In the genomic region with DNA sequence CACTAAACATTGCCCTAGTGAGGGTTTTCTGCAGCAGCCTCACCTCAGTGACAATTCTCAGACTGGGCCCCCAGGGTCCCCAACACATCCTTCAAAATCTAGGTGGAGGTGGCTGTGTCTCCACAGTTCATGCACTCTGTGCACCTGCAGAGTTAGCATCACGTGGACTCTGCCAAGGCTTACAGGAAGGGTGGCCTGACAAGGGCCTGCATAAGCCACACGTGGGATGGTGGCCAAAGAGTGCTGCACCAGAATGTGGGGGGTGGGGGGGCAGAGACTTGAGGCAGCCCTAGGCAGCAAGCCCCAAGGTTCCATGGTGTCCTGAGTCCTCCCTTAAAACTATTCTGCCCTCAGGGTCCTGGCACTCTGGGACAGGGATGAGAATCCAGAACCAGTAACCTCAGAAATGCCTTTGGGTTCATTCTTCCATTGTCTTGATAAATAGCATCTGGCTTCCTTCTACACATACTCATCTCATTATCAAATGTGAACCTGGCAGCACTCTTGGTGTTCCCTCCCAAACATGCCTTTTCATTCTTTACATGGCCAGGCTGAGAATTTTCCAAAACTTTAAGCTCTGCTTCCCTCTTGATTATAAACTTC, we compare ENCODE assay signal across 13 cellular contexts. TPM values are rescaled to one million over a fixed set of nuclear protein-coding genes. Genes with fewer than 3 reads are reported as not detected.
DNase-seq lines count a peak whose midpoint lies in the region; ATAC-seq, FAIRE-seq and TF ChIP-seq lines count a peak whose summit lies in the region.
"Had no signal": no experiment of that assay in that cellular context is flagged by ENCODE, and none has a peak within 500 bp of the region (broad histone marks: within the 10 kb centered on the region; RNA-seq: fewer than 3 reads in every experiment).

No MANE protein-coding gene starts in this region.

- in situ Hi-C loops in transverse colon (cut with MboI; ENCODE audit: low pct_ligation_motif_present in 1 of 4, low pct_unique_long_range_greater_than_20kb in 1 of 4, low sequenced_read_pairs in 3 of 4), result loop anchor here in 2 of 4 donors (10.0 kb wide), 1 partner anchor 48 kb away; no protein-coding TSS in a partner anchor

- peak overlapping the region; percentile 63 for H3K27ac Mint-ChIP-seq in activated naive CD4-positive, alpha-beta T cell treated with anti-CD3 and anti-CD28 coated beads, Interleukin-2, amount 50 U/mL, for 24 hours
- H3K27ac Mint-ChIP-seq: nephron progenitor cell had no signal

- H3K4me1 Mint-ChIP-seq in activated naive CD4-positive, alpha-beta T cell treated with anti-CD3 and anti-CD28 coated beads, Interleukin-2, amount 50 U/mL, for 24 hours, result peaks cover 67% of the 10 kb centered on the region

- WGBS in transverse colon (ENCODE audit: low coverage in 1 of 2), 2 donors, result 50% methylated on average over 2 of the region's 2 CpGs; no CpG with 5 or more reads in 1 of the 2 donors

- H3K27ac ChIP-seq in SU-DHL-6 (ENCODE audit: low read depth, low read length) (peak overlapping the region; percentile 17), keratinocyte (ENCODE audit: control insufficient read depth, insufficient read depth, low read length) (peak overlapping the region; percentile 25), transverse colon (peak overlapping the region; percentile 95 to 99 (median 97))

- 0 out of 2 replicates have a peak overlapping the region, but pooled peaks have one; percentile 0 for H3K9ac ChIP-seq in SU-DHL-6 (ENCODE audit: low read length)
- H3K9ac ChIP-seq in keratinocyte (ENCODE audit: control insufficient read depth, extremely low read depth, insufficient read depth, low read length), result peak overlapping the region; percentile 8

- H3K4me3 ChIP-seq in SU-DHL-6 (ENCODE audit: insufficient read depth, low read length, poor library complexity, severe bottlenecking), result no peak overlapping the region
- no peak overlapping the region for H3K4me3 ChIP-seq in keratinocyte (ENCODE audit: control insufficient read depth in 2 of 3, extremely low read depth in 1 of 3, insufficient read depth in 2 of 3, low read depth in 1 of 3, low read length in 3 of 3)
- no peak overlapping the region for H3K4me3 ChIP-seq in transverse colon
- H3K4me3 ChIP-seq: Peyer's patch had no signal

- H3K4me3 Mint-ChIP-seq in activated naive CD4-positive, alpha-beta T cell treated with anti-CD3 and anti-CD28 coated beads, Interleukin-2, amount 50 U/mL, for 24 hours, result no peak overlapping the region
- H3K4me3 Mint-ChIP-seq: nephron progenitor cell had no signal

- H3K79me2 ChIP-seq in SU-DHL-6 (ENCODE audit: insufficient read depth, low read length), result peaks cover 6% of the 10 kb centered on the region; the same call in 1 of the 2 replicates
- H3K79me2 ChIP-seq in keratinocyte (ENCODE audit: control insufficient read depth, insufficient read depth, low read length), result no peaks in the 10 kb centered on the region

- H3K4me2 ChIP-seq in SU-DHL-6 (ENCODE audit: low read depth, low read length, poor library complexity, severe bottlenecking) (peak overlapping the region; percentile 60), keratinocyte (ENCODE audit: control insufficient read depth, extremely low read depth, insufficient read depth, low read depth, low read length) (no peak overlapping the region)

- dilution Hi-C loops in keratinocyte (cut with MboI; ENCODE audit: extremely low pct_ligation_motif_present, low sequenced_read_pairs), result no loop called here

- H2AFZ ChIP-seq in SU-DHL-6 (ENCODE audit: low read depth, low read length, severe bottlenecking) (no peak overlapping the region), keratinocyte (ENCODE audit: control insufficient read depth, low read length) (no peak overlapping the region)

- H3K36me3 ChIP-seq in SU-DHL-6 (ENCODE audit: low read length) (peaks cover 11% of the 10 kb centered on the region; the same call in 1 of the 2 replicates), keratinocyte (ENCODE audit: control insufficient read depth in 2 of 2, extremely low read depth in 1 of 2, insufficient read depth in 2 of 2, low read length in 2 of 2) (no peaks in the 10 kb centered on the region), transverse colon (peaks cover 0 to 3% (median 0%) of the 10 kb centered on the region in 4 donors)
- H3K36me3 ChIP-seq: BE2C had no signal

- ATAC-seq in HG02759 (IDR thresholded peaks at IDR 0.05; ENCODE audit: unreplicated experiment), result no peak
- no peak for ATAC-seq in GM21367 (IDR thresholded peaks at IDR 0.05; ENCODE audit: unreplicated experiment)

- peaks cover 35% of the 10 kb centered on the region for H3F3A ChIP-seq in SU-DHL-6 (ENCODE audit: insufficient read depth)

- H3K27me3 ChIP-seq in SU-DHL-6 (ENCODE audit: low read length), result no peaks in the 10 kb centered on the region
- no peaks in the 10 kb centered on the region for H3K27me3 ChIP-seq in keratinocyte (ENCODE audit: control insufficient read depth, extremely low read depth, insufficient read depth, low read length)
- no peaks in the 10 kb centered on the region for H3K27me3 ChIP-seq in transverse colon
- H3K27me3 ChIP-seq: BE2C, Peyer's patch had no signal

- peak; percentile 57 for FAIRE-seq in keratinocyte (lab: Jason Lieb, UNC)
- no peak for FAIRE-seq in D721Med (lab: Jason Lieb, UNC)
- FAIRE-seq: small intestine, TTC549 had no signal

- H3K4me1 ChIP-seq in keratinocyte (ENCODE audit: control insufficient read depth, extremely low read depth, insufficient read depth, low read length) (peaks cover 51% of the 10 kb centered on the region), transverse colon (peaks cover 20 to 57% (median 41%) of the 10 kb centered on the region in 4 donors)
- H3K4me1 ChIP-seq: BE2C had no signal

- no peaks in the 10 kb centered on the region for H3K27me3 Mint-ChIP-seq in activated naive CD4-positive, alpha-beta T cell treated with anti-CD3 and anti-CD28 coated beads, Interleukin-2, amount 50 U/mL, for 24 hours

- H3K9me3 ChIP-seq in SU-DHL-6 (ENCODE audit: insufficient read depth, low read length) (no peaks in the 10 kb centered on the region), keratinocyte (ENCODE audit: control insufficient read depth, low read depth, low read length) (no peaks in the 10 kb centered on the region), transverse colon (no peaks in the 10 kb centered on the region)
- H3K9me3 ChIP-seq: BE2C, Peyer's patch had no signal

- TF ChIP-seq CTCF in SU-DHL-6 (IDR thresholded peaks at IDR 0.05; ENCODE audit: insufficient read depth, low read length, poor library complexity, severe bottlenecking) (no peak), keratinocyte (optimal IDR thresholded peaks at IDR 0.05 in 1 of 3, IDR thresholded peaks at IDR 0.05 in 1 of 3, conservative IDR thresholded peaks at IDR 0.05 in 1 of 3; ENCODE audit: extremely low read depth in 1 of 3, insufficient read depth in 2 of 3, low read length in 3 of 3) (no peak), transverse colon (IDR thresholded peaks at IDR 0.05) (no peak), D721Med (IDR thresholded peaks at IDR 0.05; ENCODE audit: insufficient read depth, missing control alignments) (no peak)

- no peak for TF ChIP-seq EP300 in transverse colon (IDR thresholded peaks at IDR 0.05; ENCODE audit: low read depth)

- H3K9me3 Mint-ChIP-seq in activated naive CD4-positive, alpha-beta T cell treated with anti-CD3 and anti-CD28 coated beads, Interleukin-2, amount 50 U/mL, for 24 hours, result no peaks in the 10 kb centered on the region
- H3K9me3 Mint-ChIP-seq: nephron progenitor cell had no signal

- intact Hi-C loops in transverse colon (cut with DNase I; ENCODE audit: low total_unique reads), result loop anchor here (5.0 kb wide), 1 partner anchor 214 kb away; no protein-coding TSS in a partner anchor

- H3K36me3 Mint-ChIP-seq in activated naive CD4-positive, alpha-beta T cell treated with anti-CD3 and anti-CD28 coated beads, Interleukin-2, amount 50 U/mL, for 24 hours, result no peaks in the 10 kb centered on the region

- TF ChIP-seq POLR2A in transverse colon (IDR thresholded peaks at IDR 0.05), result no peak

- H4K20me1 ChIP-seq in SU-DHL-6 (ENCODE audit: low read depth, low read length) (no peaks in the 10 kb centered on the region), keratinocyte (ENCODE audit: control insufficient read depth, extremely low read depth, insufficient read depth, low read length) (no peaks in the 10 kb centered on the region)

- H3K9me2 ChIP-seq in SU-DHL-6 (replicated peaks; ENCODE audit: insufficient read depth, low read length), result no peaks in the 10 kb centered on the region

- peaks cover 4% of the 10 kb centered on the region for H3K9me1 ChIP-seq in keratinocyte (ENCODE audit: control insufficient read depth, extremely low read depth, insufficient read depth, low read length)

- no peak for DNase-seq in activated naive CD4-positive, alpha-beta T cell treated with anti-CD3 and anti-CD28 coated beads, Interleukin-2, amount 50 U/mL, for 16 hours
- no peak for DNase-seq in keratinocyte (ENCODE audit: low read depth, low spot score)
- no peak for DNase-seq in transverse colon
- no peak for DNase-seq in D721Med (ENCODE audit: insufficient read length, low spot score)
- DNase-seq: BE2C, nephron progenitor cell, small intestine had no signal

RNA-seq across cellular contexts. Expression of a gene that starts 1.6 kb away (rescaled TPM):
- polyA plus RNA-seq in keratinocyte, result 38.4 to 76.0 TPM (median 71.9 TPM) in 3 replicates
- polyA plus RNA-seq in keratinocyte (2011; ENCODE audit: low read depth), result 13.5 TPM
- 46.9 and 80.2 TPM in 2 replicates for polyA plus RNA-seq in keratinocyte (2011; cell fraction: cytosol; rRNA removed)
- 31.5 and 46.9 TPM in 2 replicates for polyA plus RNA-seq in keratinocyte (2011; cell fraction: nucleus; rRNA removed)
- 8.0 and 64.9 TPM in 2 replicates for polyA plus RNA-seq in keratinocyte (2012; ENCODE audit: low replicate concordance)
- polyA minus RNA-seq in keratinocyte, result 9.1 to 34.9 TPM (median 24.7 TPM) in 3 replicates
- polyA minus RNA-seq in keratinocyte (2011; cell fraction: cytosol; rRNA and poly(A)+ RNA removed), result 33.0 TPM
- polyA minus RNA-seq in keratinocyte (2011; cell fraction: nucleus; rRNA and poly(A)+ RNA removed), result 11.6 and 16.4 TPM in 2 replicates
- 100 to 1,000 TPM in 2 of 4 donors, 10 to 100 TPM in 2; 22.3 to 140 (median 88.4) TPM for total RNA-seq in transverse colon

RNA-seq across cellular contexts. Expression of a gene that starts 59.9 kb away (rescaled TPM):
- 0.20 to 0.39 TPM (median 0.32 TPM) in 3 replicates for polyA plus RNA-seq in keratinocyte
- 0.12 TPM for polyA plus RNA-seq in keratinocyte (2011; ENCODE audit: low read depth)
- polyA plus RNA-seq in keratinocyte (2011; cell fraction: cytosol; rRNA removed), result 0.16 and 0.30 TPM in 2 replicates
- 0.23 and 0.31 TPM in 2 replicates for polyA plus RNA-seq in keratinocyte (2011; cell fraction: nucleus; rRNA removed)
- 0.14 and 0.37 TPM in 2 replicates for polyA plus RNA-seq in keratinocyte (2012; ENCODE audit: low replicate concordance)
- polyA minus RNA-seq in keratinocyte, result 0.46 to 0.56 TPM (median 0.48 TPM) in 3 replicates
- not detected for polyA minus RNA-seq in keratinocyte (2011; cell fraction: cytosol; rRNA and poly(A)+ RNA removed)
- 0.39 TPM in 1 of 2 replicates, not detected in the other for polyA minus RNA-seq in keratinocyte (2011; cell fraction: nucleus; rRNA and poly(A)+ RNA removed)
- total RNA-seq in transverse colon, result 1 to 10 TPM; 1.4 to 8.7 (median 6.1) TPM

Comparison
In these comparisons a context has a peak if more than half of its experiments do, and no peak if none do; other contexts are left out.
1. H3K27ac ChIP-seq: peak in every context shown above with its lines; median percentile 97 in transverse colon; 25 in keratinocyte; 17 in SU-DHL-6.